10 cellular contexts compared by ENCODE assay signal in genomic region chr21:14877581-14878228, GRCh38.
A peak's percentile ranks its signal among the peaks of the same experiment; 100 is the strongest.
DNase-seq lines count a peak whose midpoint lies in the region; ATAC-seq and TF ChIP-seq lines count a peak whose summit lies in the region.
"Had no signal": no experiment of that assay in that cellular context is flagged by ENCODE, and none has a peak within 500 bp of the region (broad histone marks: within the 10 kb centered on the region; RNA-seq: fewer than 3 reads in every experiment).

No MANE protein-coding gene starts in this region.

- CTCF ChIA-PET in activated CD4-positive, alpha-beta memory T cell treated with anti-CD3 and anti-CD28 coated beads, Interleukin-2, amount 10 ng/mL, durations not matched to agents 7 days and 5 days (lab: Charles Lee) = no interaction called here

- in situ Hi-C loops in GM13977 (cut with MboI; ENCODE audit: low pct_unique_long_range_greater_than_20kb, low sequenced_read_pairs, unreplicated experiment) = loop anchor here (10.0 kb wide), 1 partner anchor 167 kb away; no protein-coding TSS in a partner anchor

- H3K27me3 Mint-ChIP-seq in activated CD4-positive, alpha-beta memory T cell treated with anti-CD3 and anti-CD28 coated beads, Interleukin-2, amount 10 ng/mL, durations not matched to agents 7 days and 5 days = no peaks in the 10 kb centered on the region
- peaks cover 0 to 2% (median 0%) of the 10 kb centered on the region in 3 donors for H3K27me3 Mint-ChIP-seq in immature natural killer cell (ENCODE audit: low read depth in 3 of 3)
- H3K27me3 Mint-ChIP-seq: activated naive CD8-positive, alpha-beta T cell treated with anti-CD3 and anti-CD28 coated beads, Interleukin-2, amount 10 ng/mL, durations not matched to agents 7 days and 5 days had no signal

- H3K4me1 ChIP-seq in mucosa of descending colon (ENCODE audit: low read depth) = peaks cover 19% of the 10 kb centered on the region
- peaks cover 0 to 44% (median 7%) of the 10 kb centered on the region in 4 donors for H3K4me1 ChIP-seq in Peyer's patch

- no peaks in the 10 kb centered on the region for H3K9me3 Mint-ChIP-seq in activated CD4-positive, alpha-beta memory T cell treated with anti-CD3 and anti-CD28 coated beads, Interleukin-2, amount 10 ng/mL, durations not matched to agents 7 days and 5 days
- no peaks in the 10 kb centered on the region for H3K9me3 Mint-ChIP-seq in immature natural killer cell
- H3K9me3 Mint-ChIP-seq: activated naive CD8-positive, alpha-beta T cell treated with anti-CD3 and anti-CD28 coated beads, Interleukin-2, amount 10 ng/mL, durations not matched to agents 7 days and 5 days had no signal

- intact Hi-C loops in mucosa of descending colon (cut with DNase I, micrococcal nuclease) = loop anchor here in 1 of 2 donors (10.0 kb wide), 1 partner anchor 187 kb away; the partner anchor contains the start of gene NRIP1

- POLR2A ChIA-PET in activated CD4-positive, alpha-beta memory T cell treated with anti-CD3 and anti-CD28 coated beads, Interleukin-2, amount 10 ng/mL, durations not matched to agents 7 days and 5 days (lab: Charles Lee) = no interaction called here

- H3K9me3 ChIP-seq in mucosa of descending colon = no peaks in the 10 kb centered on the region
- H3K9me3 ChIP-seq in Peyer's patch = no peaks in the 10 kb centered on the region

- no peak for TF ChIP-seq CTCF in GM13977 (IDR thresholded peaks at IDR 0.05; ENCODE audit: extremely low read depth, insufficient read depth, missing control alignments)
- TF ChIP-seq CTCF in mucosa of descending colon (IDR thresholded peaks at IDR 0.05) = no peak
- TF ChIP-seq CTCF in Peyer's patch (IDR thresholded peaks at IDR 0.05) = no peak

- H3K4me3 ChIP-seq in mucosa of descending colon = no peak overlapping the region
- H3K4me3 ChIP-seq in Peyer's patch = no peak overlapping the region

- peaks cover 11% of the 10 kb centered on the region for H3K4me1 Mint-ChIP-seq in activated CD4-positive, alpha-beta memory T cell treated with anti-CD3 and anti-CD28 coated beads, Interleukin-2, amount 10 ng/mL, durations not matched to agents 7 days and 5 days
- H3K4me1 Mint-ChIP-seq in immature natural killer cell = peaks cover 10% of the 10 kb centered on the region in 2 donors

- no peaks in the 10 kb centered on the region for H3K27me3 ChIP-seq in Peyer's patch

- H3K4me3 Mint-ChIP-seq in activated CD4-positive, alpha-beta memory T cell treated with anti-CD3 and anti-CD28 coated beads, Interleukin-2, amount 10 ng/mL, durations not matched to agents 7 days and 5 days = no peak overlapping the region
- no peak overlapping the region for H3K4me3 Mint-ChIP-seq in immature natural killer cell
- H3K4me3 Mint-ChIP-seq: activated naive CD8-positive, alpha-beta T cell treated with anti-CD3 and anti-CD28 coated beads, Interleukin-2, amount 10 ng/mL, durations not matched to agents 7 days and 5 days had no signal

- DNase-seq in GM13977 (ENCODE audit: low spot score) (peak; percentile 32), amniotic epithelial cell (ENCODE audit: low read depth) (peak; percentile 74), mucosa of descending colon (peak in 1 of 3 donors; percentile 14), Peyer's patch (no peak), immature natural killer cell (no peak), T-helper 9 cell (no peak)
- no peak for DNase-seq in activated CD4-positive, alpha-beta memory T cell treated with anti-CD3 and anti-CD28 coated beads, Interleukin-2, amount 10 ng/mL, durations not matched to agents 7 days and 5 days
- DNase-seq: activated naive CD8-positive, alpha-beta T cell treated with anti-CD3 and anti-CD28 coated beads, Interleukin-2, amount 10 ng/mL, durations not matched to agents 7 days and 5 days; KG1 had no signal

- no peak for TF ChIP-seq POLR2A in Peyer's patch (IDR thresholded peaks at IDR 0.05)

- no peak overlapping the region for H3K27ac Mint-ChIP-seq in activated CD4-positive, alpha-beta memory T cell treated with anti-CD3 and anti-CD28 coated beads, Interleukin-2, amount 10 ng/mL, durations not matched to agents 7 days and 5 days
- H3K27ac Mint-ChIP-seq in immature natural killer cell = no peak overlapping the region
- H3K27ac Mint-ChIP-seq: activated naive CD8-positive, alpha-beta T cell treated with anti-CD3 and anti-CD28 coated beads, Interleukin-2, amount 10 ng/mL, durations not matched to agents 7 days and 5 days had no signal

- no peaks in the 10 kb centered on the region for H3K36me3 ChIP-seq in mucosa of descending colon (ENCODE audit: low read depth)
- H3K36me3 ChIP-seq in Peyer's patch = no peaks in the 10 kb centered on the region

- H3K36me3 Mint-ChIP-seq in activated CD4-positive, alpha-beta memory T cell treated with anti-CD3 and anti-CD28 coated beads, Interleukin-2, amount 10 ng/mL, durations not matched to agents 7 days and 5 days (ENCODE audit: low read depth) = no peaks in the 10 kb centered on the region
- no peaks in the 10 kb centered on the region for H3K36me3 Mint-ChIP-seq in immature natural killer cell
- H3K36me3 Mint-ChIP-seq: activated naive CD8-positive, alpha-beta T cell treated with anti-CD3 and anti-CD28 coated beads, Interleukin-2, amount 10 ng/mL, durations not matched to agents 7 days and 5 days had no signal

- H3K27ac ChIP-seq in Peyer's patch = peak overlapping the region in 1 of 4 donors; percentile 36

- peak; percentile 29 for ATAC-seq in HG02885 (IDR thresholded peaks at IDR 0.05; ENCODE audit: poor library complexity, unreplicated experiment)
- peak; percentile 70 for ATAC-seq in mucosa of descending colon

Comparison
In these comparisons a context has a peak if more than half of its experiments do, and no peak if none do; other contexts are left out.
1. DNase-seq: peak in GM13977 (single experiment) and amniotic epithelial cell (single experiment); none in Peyer's patch (0 of 3), activated CD4-positive, alpha-beta memory T cell treated with anti-CD3 and anti-CD28 coated beads, Interleukin-2, amount 10 ng/mL, durations not matched to agents 7 days and 5 days (single experiment), immature natural killer cell (0 of 3) and T-helper 9 cell (single experiment).